Comparison of ENCODE assay signal across 19 cellular contexts in genomic region chr21:39086547-39086946, GRCh38.
DNase-seq lines count a peak whose midpoint lies in the region; ATAC-seq and TF ChIP-seq lines count a peak whose summit lies in the region.
"Had no signal": no experiment of that assay in that cellular context is flagged by ENCODE, and none has a peak within 500 bp of the region (broad histone marks: within the 10 kb centered on the region; RNA-seq: fewer than 3 reads in every experiment).

No MANE protein-coding gene starts in this region.

- no peak for TF ChIP-seq POLR2A in gastrocnemius medialis (IDR thresholded peaks at IDR 0.05)

- 89% methylated on average over 8 of the region's 8 CpGs for WGBS in SK-N-SH (ENCODE audit: low lambda C conversion rate)

- H3K4me3 ChIP-seq in SK-N-SH (ENCODE audit: low read depth in 2 of 2, low read length in 1 of 2) (no peak overlapping the region), Loucy (ENCODE audit: low read length, poor library complexity, severe bottlenecking) (no peak overlapping the region), fibroblast of mammary gland (ENCODE audit: control insufficient read depth, low read depth, low read length) (no peak overlapping the region), gastrocnemius medialis (no peak overlapping the region)
- H3K4me3 ChIP-seq: body of pancreas had no signal

- TF ChIP-seq CTCF in SK-N-SH (IDR thresholded peaks at IDR 0.05) (peak; percentile 42), Loucy (conservative IDR thresholded peaks at IDR 0.05; ENCODE audit: low read length) (peak; percentile 46), fibroblast of mammary gland (conservative IDR thresholded peaks at IDR 0.05; ENCODE audit: control insufficient read depth, insufficient read depth, low read depth, low read length) (peak; percentile 5), gastrocnemius medialis (IDR thresholded peaks at IDR 0.05 in 4 of 5, conservative IDR thresholded peaks at IDR 0.05 in 1 of 5) (peak in 1 of 5 experiments; percentile 35), omental fat pad (IDR thresholded peaks at IDR 0.05) (no peak)

- H3K9ac ChIP-seq in SK-N-SH (no peak overlapping the region), Loucy (ENCODE audit: low read depth, low read length, poor library complexity, severe bottlenecking) (no peak overlapping the region)

- no peaks in the 10 kb centered on the region for H3K9me3 ChIP-seq in SK-N-SH
- H3K9me3 ChIP-seq in Loucy (ENCODE audit: insufficient read depth, low read depth, low read length), result no peaks in the 10 kb centered on the region
- no peaks in the 10 kb centered on the region for H3K9me3 ChIP-seq in gastrocnemius medialis
- H3K9me3 ChIP-seq: body of pancreas had no signal

- in situ Hi-C loops in gastrocnemius medialis (cut with MboI; ENCODE audit: low sequenced_read_pairs in 4 of 4), result no loop called here

- no peaks in the 10 kb centered on the region for H3K36me3 ChIP-seq in SK-N-SH (replicated peaks in 1 of 2; ENCODE audit: control insufficient read depth in 1 of 2, insufficient read depth in 2 of 2, low read length in 1 of 2)
- no peaks in the 10 kb centered on the region for H3K36me3 ChIP-seq in Loucy (ENCODE audit: insufficient read depth, low read length)
- no peaks in the 10 kb centered on the region for H3K36me3 ChIP-seq in gastrocnemius medialis

- 0 out of 2 replicates have a peak, but pooled peaks have one; percentile 3 for TF ChIP-seq RAD21 in SK-N-SH (IDR thresholded peaks at IDR 0.05; ENCODE audit: low read length)

- H2AFZ ChIP-seq in SK-N-SH (ENCODE audit: low read depth), result no peak overlapping the region
- H2AFZ ChIP-seq in Loucy (ENCODE audit: low read length), result no peak overlapping the region

- TF ChIP-seq EP300 in SK-N-SH (IDR thresholded peaks at IDR 0.05; ENCODE audit: borderline replicate concordance in 1 of 2, low read depth in 1 of 2, low read length in 1 of 2), result no peak

- intact Hi-C loops in gastrocnemius medialis (cut with DNase I; ENCODE audit: low total_unique reads), result loop anchor here (2.0 to 5.0 kb wide), 4 partner anchors 174 to 366 kb away; partner anchors contain the start of gene SH3BGR

- H4K20me1 ChIP-seq in SK-N-SH (ENCODE audit: insufficient read depth), result no peaks in the 10 kb centered on the region
- no peaks in the 10 kb centered on the region for H4K20me1 ChIP-seq in Loucy (ENCODE audit: insufficient read depth, low read length, poor library complexity, severe bottlenecking)

- H3K9me2 ChIP-seq in SK-N-SH (no peaks in the 10 kb centered on the region), Loucy (replicated peaks; ENCODE audit: low read depth, low read length) (no peaks in the 10 kb centered on the region)

- H3K27me3 ChIP-seq in SK-N-SH (ENCODE audit: insufficient read depth) (no peaks in the 10 kb centered on the region), Loucy (ENCODE audit: insufficient read depth, low read length, poor library complexity, severe bottlenecking) (no peaks in the 10 kb centered on the region), gastrocnemius medialis (no peaks in the 10 kb centered on the region)
- H3K27me3 ChIP-seq: body of pancreas had no signal

- H3K79me2 ChIP-seq in SK-N-SH (ENCODE audit: insufficient read depth), result no peaks in the 10 kb centered on the region
- no peaks in the 10 kb centered on the region for H3K79me2 ChIP-seq in Loucy (ENCODE audit: insufficient read depth, low read length)

- CTCF ChIA-PET in SK-N-SH (lab: Yijun Ruan, JAX), result interaction anchor here (0.7 to 1.9 kb wide), 3 partner anchors 11 to 329 kb away, joined by 3 to 5 read pairs (median 4); no protein-coding TSS in a partner anchor

- POLR2A ChIA-PET in SK-N-SH (lab: Yijun Ruan, JAX), result interaction anchor here (1.6 kb wide), 1 partner anchor 97 kb away, joined by 3 read pairs; no protein-coding TSS in a partner anchor

- ATAC-seq in SK-N-SH treated with all-trans-retinoic acid at 6 μM for 48 hours (no peak), gastrocnemius medialis (no peak), omental fat pad (ENCODE audit: low FRiP score) (no peak)
- ATAC-seq: body of pancreas; CD8-positive, alpha-beta T cell; esophagus mucosa; left colon had no signal

- DNase-seq in SK-N-SH (no peak), fibroblast of mammary gland (ENCODE audit: low read depth) (no peak), gastrocnemius medialis (no peak), NCI-H1105 (lab: John Stamatoyannopoulos, UW) (no peak), A172 (ENCODE audit: low spot score) (no peak), omental fat pad (ENCODE audit: low spot score) (no peak)
- DNase-seq: activated CD4-positive, alpha-beta T cell treated with anti-CD3 and anti-CD28 coated beads for 48 hours; activated naive CD4-positive, alpha-beta T cell treated with anti-CD3 and anti-CD28 coated beads, Interleukin-2, amount 50 U/mL, for 16 hours; body of pancreas; CD8-positive, alpha-beta T cell; hypothalamus; left colon; NCI-H187; NCI-H446 treated with DMSO at 0.1 percent for 48 hours; SIG-M5 had no signal

- H3K4me1 ChIP-seq in SK-N-SH (ENCODE audit: control insufficient read depth in 1 of 2, insufficient read depth in 2 of 2, low read depth in 1 of 2, low read length in 1 of 2) (no peaks in the 10 kb centered on the region; a peak in 1 of 4 replicates), Loucy (ENCODE audit: insufficient read depth, low read length, poor library complexity, severe bottlenecking) (no peaks in the 10 kb centered on the region), gastrocnemius medialis (peaks cover 22 to 29% of the 10 kb centered on the region in 2 donors)

- no peak overlapping the region for H3K27ac ChIP-seq in SK-N-SH (ENCODE audit: low read depth in 2 of 2, low read length in 1 of 2)
- H3K27ac ChIP-seq in gastrocnemius medialis, result peak overlapping the region; percentile 95 to 100 (median 97)
- H3K27ac ChIP-seq: 22Rv1, body of pancreas had no signal

- no peaks in the 10 kb centered on the region for H3F3A ChIP-seq in SK-N-SH (replicated peaks; ENCODE audit: insufficient read depth)
- H3F3A ChIP-seq in Loucy (ENCODE audit: low read depth), result no peaks in the 10 kb centered on the region

- no peak overlapping the region for H3K4me2 ChIP-seq in SK-N-SH
- no peak overlapping the region for H3K4me2 ChIP-seq in Loucy (ENCODE audit: low read depth, low read length, poor library complexity, severe bottlenecking)

TF ChIP-seq in SK-N-SH, 30 proteins besides CTCF, POLR2A, EP300 and RAD21 (continues in another document):
- TF ChIP-seq REST (IDR thresholded peaks at IDR 0.05; ENCODE audit: low read depth, low read length) (no peak), SIN3A (IDR thresholded peaks at IDR 0.05; ENCODE audit: borderline replicate concordance, low read depth, low read length) (no peak)

TF ChIP-seq in SK-N-SH treated with all-trans-retinoic acid at 6 μM for 48 hours, 23 proteins besides CTCF, POLR2A, EP300 and RAD21:
- no peak for TF ChIP-seq GLIS3 (CRISPR knock-in tag; IDR thresholded peaks at IDR 0.05)

Comparison
In these comparisons a context has a peak if more than half of its experiments do, and no peak if none do; other contexts are left out.
1. H3K27ac ChIP-seq: peak in gastrocnemius medialis (4 of 4); none in SK-N-SH (0 of 2).
2. CTCF ChIP-seq: peak in SK-N-SH (single experiment), Loucy (single experiment) and fibroblast of mammary gland (single experiment); none in omental fat pad (0 of 3).